ENCODE assay signal across 8 cellular contexts in the genomic region with DNA sequence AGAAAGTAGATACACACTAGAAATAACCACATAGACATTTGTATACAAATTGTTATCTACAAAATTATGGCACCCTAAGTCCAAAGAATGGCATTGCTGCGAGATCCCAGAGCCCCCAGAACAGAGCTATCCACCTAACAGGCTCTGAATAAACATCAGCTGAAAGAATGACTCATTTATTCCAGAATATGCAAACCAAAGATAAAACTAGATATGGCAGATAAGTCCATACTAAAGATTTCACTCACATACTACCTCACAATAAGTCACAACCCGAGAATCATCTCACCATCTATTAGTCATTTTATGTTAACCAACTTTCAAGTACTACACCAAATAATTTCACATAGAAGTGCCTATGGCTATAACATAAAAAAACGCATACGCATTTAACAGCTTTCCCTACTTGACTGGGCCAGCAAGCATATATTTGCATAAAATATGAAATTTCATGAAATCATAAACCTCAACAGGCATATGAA. TPM values are rescaled to one million over a fixed set of nuclear protein-coding genes. Genes with fewer than 3 reads are reported as not detected.
A peak's percentile ranks its signal among the peaks of the same experiment; 100 is the strongest.
DNase-seq lines count a peak whose midpoint lies in the region; ATAC-seq and TF ChIP-seq lines count a peak whose summit lies in the region.

No MANE protein-coding gene starts in this region.

- peaks cover 24 to 73% of the 10 kb centered on the region in 2 donors for H3K4me1 Mint-ChIP-seq in stimulated activated naive B cell treated with anti-CD40 and anti-IgM and Interleukin-4, amounts not matched to agents 10 μg/mL and 1 μg/mL and 100 μg/mL, for 72 hours

- no peaks in the 10 kb centered on the region for H3K9me3 ChIP-seq in heart left ventricle

- peak overlapping the region in 8 of 12 donors; percentile 7 to 35 (median 16) for H3K27ac ChIP-seq in heart left ventricle

- no peak for TF ChIP-seq POLR2A in heart left ventricle (IDR thresholded peaks at IDR 0.05)

- H3K9me3 Mint-ChIP-seq in stimulated activated naive B cell treated with anti-CD40 and anti-IgM and Interleukin-4, amounts not matched to agents 10 μg/mL and 1 μg/mL and 100 μg/mL, for 72 hours: no peaks in the 10 kb centered on the region

- TF ChIP-seq CTCF in heart left ventricle (IDR thresholded peaks at IDR 0.05): no peak

- peaks cover 4 to 79% (median 51%) of the 10 kb centered on the region in 12 donors for H3K4me1 ChIP-seq in heart left ventricle

- peaks cover 0 to 38% (median 14%) of the 10 kb centered on the region in 9 donors for H3K36me3 ChIP-seq in heart left ventricle

- H3K36me3 Mint-ChIP-seq in stimulated activated naive B cell treated with anti-CD40 and anti-IgM and Interleukin-4, amounts not matched to agents 10 μg/mL and 1 μg/mL and 100 μg/mL, for 72 hours: peaks cover 30 to 41% of the 10 kb centered on the region in 2 donors

- no peaks in the 10 kb centered on the region for H3K27me3 ChIP-seq in heart left ventricle

- no peaks in the 10 kb centered on the region for H3K27me3 Mint-ChIP-seq in stimulated activated naive B cell treated with anti-CD40 and anti-IgM and Interleukin-4, amounts not matched to agents 10 μg/mL and 1 μg/mL and 100 μg/mL, for 72 hours

- H3K4me3 Mint-ChIP-seq in stimulated activated naive B cell treated with anti-CD40 and anti-IgM and Interleukin-4, amounts not matched to agents 10 μg/mL and 1 μg/mL and 100 μg/mL, for 72 hours: no peak overlapping the region

- no peak for ATAC-seq in heart left ventricle
- no peak for ATAC-seq in left ventricle myocardium superior
- ATAC-seq in HG03521 (IDR thresholded peaks at IDR 0.05; ENCODE audit: unreplicated experiment): peak; percentile 57
- ATAC-seq in stimulated activated naive B cell treated with anti-CD40 and anti-IgM and Interleukin-4, amounts not matched to agents 10 μg/mL and 1 μg/mL and 100 μg/mL, for 72 hours (replicated peaks): peak; percentile 57 to 65

- intact Hi-C loops in heart left ventricle (cut with DNase I) (no loop called here), left ventricle myocardium superior (cut with micrococcal nuclease) (no loop called here)

- no peak overlapping the region for H3K4me3 ChIP-seq in heart left ventricle

- WGBS in heart left ventricle, 4 donors: 74 to 84% (median 80%) methylated on average over 4 of the region's 4 CpGs

- DNase-seq in heart left ventricle: no peak
- DNase-seq in left ventricle myocardium superior: no peak
- peak; percentile 34 for DNase-seq in astrocyte of the hippocampus (ENCODE audit: low read depth, low spot score)
- DNase-seq in stimulated activated naive B cell treated with anti-CD40 and anti-IgM and Interleukin-4, amounts not matched to agents 10 μg/mL and 1 μg/mL and 100 μg/mL, for 72 hours: no peak
- no peak for DNase-seq in NCI-H345 (lab: John Stamatoyannopoulos, UW)
- DNase-seq in NCI-H2227 treated with DMSO at 0.1 percent for 48 hours (lab: John Stamatoyannopoulos, UW): no peak
- no peak for DNase-seq in NCI-H128 (lab: John Stamatoyannopoulos, UW; ENCODE audit: unreplicated experiment)

- H3K27ac Mint-ChIP-seq in stimulated activated naive B cell treated with anti-CD40 and anti-IgM and Interleukin-4, amounts not matched to agents 10 μg/mL and 1 μg/mL and 100 μg/mL, for 72 hours: peak overlapping the region; percentile 59

RNA-seq across cellular contexts. Expression of a gene that starts 5.6 kb away (rescaled TPM):
- total RNA-seq in heart left ventricle (100 to 1,000 TPM in 3 of 9 donors, 10 to 100 TPM in 6; 71.5 to 143 (median 94.5) TPM), left ventricle myocardium superior (102 TPM)
- polyA plus RNA-seq in heart left ventricle: 100 to 1,000 TPM in 1 of 2 donors, 10 to 100 TPM in 1; 40.3 to 190 TPM

RNA-seq across cellular contexts. Expression of a gene that starts 38.7 kb away (rescaled TPM):
- total RNA-seq in heart left ventricle (10 to 100 TPM in 1 of 9 donors, 1 to 10 TPM in 8; 1.9 to 25.5 (median 4.3) TPM), left ventricle myocardium superior (5.5 TPM)
- polyA plus RNA-seq in heart left ventricle: 1 to 10 TPM; 4.4 to 5.1 TPM

RNA-seq across cellular contexts. Expression of a gene that starts 53.2 kb away (rescaled TPM):
- 10 to 100 TPM; 18.8 to 35.8 (median 26.9) TPM for total RNA-seq in heart left ventricle
- 10 to 100 TPM in 1 of 2 donors, 1 to 10 TPM in 1; 5.0 to 20.4 TPM for polyA plus RNA-seq in heart left ventricle
- 27.3 TPM for total RNA-seq in left ventricle myocardium superior

Comparison
In these comparisons a context has a peak if more than half of its experiments do, and no peak if none do; other contexts are left out.
1. ATAC-seq: peak in HG03521 (single experiment) and stimulated activated naive B cell treated with anti-CD40 and anti-IgM and Interleukin-4, amounts not matched to agents 10 μg/mL and 1 μg/mL and 100 μg/mL, for 72 hours (2 of 2); none in heart left ventricle (0 of 4) and left ventricle myocardium superior (single experiment).